In genomic region chr22:46661221-46661851, GRCh38 we compare ENCODE assay signal across 10 cellular contexts. TPM values are rescaled to one million over a fixed set of nuclear protein-coding genes. Genes with fewer than 3 reads are reported as not detected.
DNase-seq lines count a peak whose midpoint lies in the region; ATAC-seq and TF ChIP-seq lines count a peak whose summit lies in the region.
"Had no signal": no experiment of that assay in that cellular context is flagged by ENCODE, and none has a peak within 500 bp of the region (broad histone marks: within the 10 kb centered on the region; RNA-seq: fewer than 3 reads in every experiment).

No MANE protein-coding gene starts in this region.

- no peaks in the 10 kb centered on the region for H3K36me3 Mint-ChIP-seq in activated naive CD4-positive, alpha-beta T cell treated with anti-CD3 and anti-CD28 coated beads, Interleukin-2, amount 50 U/mL, for 24 hours
- H3K36me3 Mint-ChIP-seq in activated naive CD4-positive, alpha-beta T cell treated with anti-CD3 and anti-CD28 coated beads, Interleukin-2, amount 10 ng/mL, durations not matched to agents 7 days and 5 days = no peaks in the 10 kb centered on the region
- H3K36me3 Mint-ChIP-seq in activated CD4-positive, alpha-beta T cell treated with anti-CD3 and anti-CD28 coated beads for 36 hours (ENCODE audit: low read depth) = no peaks in the 10 kb centered on the region
- H3K36me3 Mint-ChIP-seq: natural killer cell treated with Interleukin-12 subunit alpha and Interleukin-12 subunit beta and Interleukin-15 and Interleukin-18, amount 100 ng/mL, for 72 hours had no signal

- H3K4me3 Mint-ChIP-seq in activated naive CD4-positive, alpha-beta T cell treated with anti-CD3 and anti-CD28 coated beads, Interleukin-2, amount 50 U/mL, for 24 hours = no peak overlapping the region
- H3K4me3 Mint-ChIP-seq in activated naive CD4-positive, alpha-beta T cell treated with anti-CD3 and anti-CD28 coated beads, Interleukin-2, amount 10 ng/mL, durations not matched to agents 7 days and 5 days = no peak overlapping the region
- H3K4me3 Mint-ChIP-seq in activated CD4-positive, alpha-beta T cell treated with anti-CD3 and anti-CD28 coated beads for 36 hours = peak overlapping the region; percentile 21
- H3K4me3 Mint-ChIP-seq: natural killer cell treated with Interleukin-12 subunit alpha and Interleukin-12 subunit beta and Interleukin-15 and Interleukin-18, amount 100 ng/mL, for 72 hours had no signal

- no peak overlapping the region for H3K27ac ChIP-seq in coronary artery

- no peak overlapping the region for H3K4me3 ChIP-seq in coronary artery

- no peaks in the 10 kb centered on the region for H3K9me3 Mint-ChIP-seq in activated naive CD4-positive, alpha-beta T cell treated with anti-CD3 and anti-CD28 coated beads, Interleukin-2, amount 50 U/mL, for 24 hours
- H3K9me3 Mint-ChIP-seq in activated naive CD4-positive, alpha-beta T cell treated with anti-CD3 and anti-CD28 coated beads, Interleukin-2, amount 10 ng/mL, durations not matched to agents 7 days and 5 days = no peaks in the 10 kb centered on the region
- H3K9me3 Mint-ChIP-seq in activated CD4-positive, alpha-beta T cell treated with anti-CD3 and anti-CD28 coated beads for 36 hours (ENCODE audit: low read depth) = no peaks in the 10 kb centered on the region
- H3K9me3 Mint-ChIP-seq: natural killer cell treated with Interleukin-12 subunit alpha and Interleukin-12 subunit beta and Interleukin-15 and Interleukin-18, amount 100 ng/mL, for 72 hours had no signal

- H3K27ac Mint-ChIP-seq in activated naive CD4-positive, alpha-beta T cell treated with anti-CD3 and anti-CD28 coated beads, Interleukin-2, amount 50 U/mL, for 24 hours = peak overlapping the region; percentile 74
- H3K27ac Mint-ChIP-seq in activated naive CD4-positive, alpha-beta T cell treated with anti-CD3 and anti-CD28 coated beads, Interleukin-2, amount 10 ng/mL, durations not matched to agents 7 days and 5 days = no peak overlapping the region
- peak overlapping the region; percentile 91 for H3K27ac Mint-ChIP-seq in activated CD4-positive, alpha-beta T cell treated with anti-CD3 and anti-CD28 coated beads for 36 hours

- CTCF ChIA-PET in activated naive CD4-positive, alpha-beta T cell treated with anti-CD3 and anti-CD28 coated beads, Interleukin-2, amount 10 ng/mL, durations not matched to agents 7 days and 5 days (lab: Charles Lee) = interaction anchor here (1.6 kb wide), 1 partner anchor 98 kb away, joined by 7 read pairs; no protein-coding TSS in a partner anchor
- CTCF ChIA-PET in activated CD4-positive, alpha-beta T cell treated with anti-CD3 and anti-CD28 coated beads for 36 hours (lab: Charles Lee) = interaction anchor here (0.5 to 1.4 kb wide), 3 partner anchors 10 to 98 kb away, joined by 3 to 7 read pairs (median 4); no protein-coding TSS in a partner anchor

- POLR2A ChIA-PET in activated CD4-positive, alpha-beta T cell treated with anti-CD3 and anti-CD28 coated beads for 36 hours (lab: Charles Lee) = no interaction called here

- no peak for TF ChIP-seq CTCF in coronary artery (IDR thresholded peaks at IDR 0.05)

- DNase-seq in activated naive CD4-positive, alpha-beta T cell treated with anti-CD3 and anti-CD28 coated beads, Interleukin-2, amount 10 ng/mL, durations not matched to agents 7 days and 5 days = no peak
- DNase-seq in activated CD4-positive, alpha-beta T cell treated with anti-CD3 and anti-CD28 coated beads for 36 hours = peak; percentile 79
- peak; percentile 20 to 34 for DNase-seq in stimulated activated CD4-positive, alpha-beta T cell treated with anti-CD3 and anti-CD28 coated beads, Interleukin-4, amount 100 ng/mL, for 48 hours (ENCODE audit: low read depth in 2 of 2)
- DNase-seq in coronary artery (ENCODE audit: low spot score) = no peak
- DNase-seq: DND-41 had no signal

- H3K27me3 Mint-ChIP-seq in activated naive CD4-positive, alpha-beta T cell treated with anti-CD3 and anti-CD28 coated beads, Interleukin-2, amount 50 U/mL, for 24 hours = no peaks in the 10 kb centered on the region
- H3K27me3 Mint-ChIP-seq in activated naive CD4-positive, alpha-beta T cell treated with anti-CD3 and anti-CD28 coated beads, Interleukin-2, amount 10 ng/mL, durations not matched to agents 7 days and 5 days = no peaks in the 10 kb centered on the region
- no peaks in the 10 kb centered on the region for H3K27me3 Mint-ChIP-seq in activated CD4-positive, alpha-beta T cell treated with anti-CD3 and anti-CD28 coated beads for 36 hours
- H3K27me3 Mint-ChIP-seq: natural killer cell treated with Interleukin-12 subunit alpha and Interleukin-12 subunit beta and Interleukin-15 and Interleukin-18, amount 100 ng/mL, for 72 hours had no signal

- H3K4me1 Mint-ChIP-seq in activated naive CD4-positive, alpha-beta T cell treated with anti-CD3 and anti-CD28 coated beads, Interleukin-2, amount 50 U/mL, for 24 hours = peaks cover 21% of the 10 kb centered on the region
- peaks cover 16% of the 10 kb centered on the region for H3K4me1 Mint-ChIP-seq in activated naive CD4-positive, alpha-beta T cell treated with anti-CD3 and anti-CD28 coated beads, Interleukin-2, amount 10 ng/mL, durations not matched to agents 7 days and 5 days
- H3K4me1 Mint-ChIP-seq in activated CD4-positive, alpha-beta T cell treated with anti-CD3 and anti-CD28 coated beads for 36 hours = peaks cover 21% of the 10 kb centered on the region

- intact Hi-C loops in activated CD4-positive, alpha-beta T cell treated with anti-CD3 and anti-CD28 coated beads for 36 hours (cut with DNase I, micrococcal nuclease) = loop anchor here (1.0 to 2.0 kb wide), 2 partner anchors 13 kb away; no protein-coding TSS in a partner anchor

- ATAC-seq in activated CD4-positive, alpha-beta T cell treated with anti-CD3 and anti-CD28 coated beads for 36 hours = peak; percentile 91
- ATAC-seq in esophagus mucosa (peak; percentile 66), HG03354 (IDR thresholded peaks at IDR 0.05; ENCODE audit: poor library complexity, severe bottlenecking, unreplicated experiment) (no peak), GM21717 (IDR thresholded peaks at IDR 0.05; ENCODE audit: unreplicated experiment) (no peak)

RNA-seq across cellular contexts. Expression of gene GRAMD4, which starts 41.1 kb away (rescaled TPM):
- total RNA-seq in activated CD4-positive, alpha-beta T cell treated with anti-CD3 and anti-CD28 coated beads for 36 hours = 10 to 100 TPM; 25.7 to 40.7 TPM
- total RNA-seq in esophagus mucosa = 37.7 TPM

Comparison
In these comparisons a context has a peak if more than half of its experiments do, and no peak if none do; other contexts are left out.
1. DNase-seq: peak in activated CD4-positive, alpha-beta T cell treated with anti-CD3 and anti-CD28 coated beads for 36 hours (single experiment) and stimulated activated CD4-positive, alpha-beta T cell treated with anti-CD3 and anti-CD28 coated beads, Interleukin-4, amount 100 ng/mL, for 48 hours (2 of 2); none in activated naive CD4-positive, alpha-beta T cell treated with anti-CD3 and anti-CD28 coated beads, Interleukin-2, amount 10 ng/mL, durations not matched to agents 7 days and 5 days (single experiment) and coronary artery (single experiment).
2. ATAC-seq: peak in activated CD4-positive, alpha-beta T cell treated with anti-CD3 and anti-CD28 coated beads for 36 hours (single experiment) and esophagus mucosa (single experiment); none in HG03354 (single experiment) and GM21717 (single experiment).